22 cellular contexts compared by ENCODE assay signal in genomic region chr3:55583475-55583874, GRCh38.
"Had no signal": no experiment of that assay in that cellular context is flagged by ENCODE, and none has a peak within 500 bp of the region (broad histone marks: within the 10 kb centered on the region; RNA-seq: fewer than 3 reads in every experiment).

No MANE protein-coding gene starts in this region.

- H3K36me3 Mint-ChIP-seq: naive thymus-derived CD4-positive, alpha-beta T cell had no signal

- ATAC-seq: gastrocnemius medialis; heart right ventricle; left cardiac atrium; left lung; left ventricle myocardium superior; lower lobe of right lung; naive thymus-derived CD4-positive, alpha-beta T cell had no signal

- H3K4me1 Mint-ChIP-seq: naive thymus-derived CD4-positive, alpha-beta T cell had no signal

- H3K4me3 ChIP-seq: coronary artery, dorsolateral prefrontal cortex, esophagus squamous epithelium, gastrocnemius medialis, heart right ventricle, left lung, lower lobe of right lung had no signal

- H3K27ac ChIP-seq: coronary artery, dorsolateral prefrontal cortex, epithelial cell of prostate, esophagus squamous epithelium, gastrocnemius medialis, heart right ventricle, left lung, lower lobe of right lung had no signal

- H3K4me1 ChIP-seq: gastrocnemius medialis, heart right ventricle, left lung, lower lobe of right lung had no signal

- H3K36me3 ChIP-seq: esophagus squamous epithelium, gastrocnemius medialis, heart right ventricle, left lung, lower lobe of right lung had no signal

- H3K27ac Mint-ChIP-seq: naive thymus-derived CD4-positive, alpha-beta T cell had no signal

- H3K4me3 Mint-ChIP-seq: naive thymus-derived CD4-positive, alpha-beta T cell had no signal

- H3K27me3 ChIP-seq: dorsolateral prefrontal cortex, esophagus squamous epithelium had no signal

- H3K9me3 ChIP-seq: esophagus squamous epithelium, gastrocnemius medialis, heart right ventricle, lower lobe of right lung had no signal

- DNase-seq: dermis blood vessel endothelial cell; dorsolateral prefrontal cortex; effector CD4-positive, alpha-beta T cell; effector memory CD4-positive, alpha-beta T cell; erythroblast; esophagus squamous epithelium; foreskin fibroblast; foreskin melanocyte; gastrocnemius medialis; glutamatergic neuron; head of caudate nucleus; heart right ventricle; hippocampal formation; left cardiac atrium; left lung; left ventricle myocardium superior; lower lobe of right lung; mesendoderm; midbrain; naive thymus-derived CD4-positive, alpha-beta T cell had no signal
